In genomic region chr17:38761612-38762011, GRCh38 we compare ENCODE assay signal across 9 cellular contexts. TPM values are rescaled to one million over a fixed set of nuclear protein-coding genes. Genes with fewer than 3 reads are reported as not detected.
DNase-seq lines count a peak whose midpoint lies in the region; ATAC-seq and TF ChIP-seq lines count a peak whose summit lies in the region.
"Had no signal": no experiment of that assay in that cellular context is flagged by ENCODE, and none has a peak within 500 bp of the region (broad histone marks: within the 10 kb centered on the region; RNA-seq: fewer than 3 reads in every experiment).

No MANE protein-coding gene starts in this region.

- H2AFZ ChIP-seq in hepatocyte, result no peak overlapping the region

- H3K4me3 ChIP-seq in AG10803 (ENCODE audit: low read length), result no peak overlapping the region
- no peak overlapping the region for H3K4me3 ChIP-seq in hepatocyte
- no peak overlapping the region for H3K4me3 ChIP-seq in aorta (ENCODE audit: low read length in 2 of 2)
- H3K4me3 ChIP-seq: psoas muscle had no signal

- H3K4me1 ChIP-seq in hepatocyte (ENCODE audit: insufficient read depth) (no peaks in the 10 kb centered on the region), aorta (ENCODE audit: control insufficient read depth in 1 of 2, insufficient read depth in 2 of 2, low read length in 2 of 2) (no peaks in the 10 kb centered on the region)
- H3K4me1 ChIP-seq: psoas muscle had no signal

- no peak overlapping the region for H3K4me2 ChIP-seq in hepatocyte

- 77% methylated on average over 4 of the region's 4 CpGs for WGBS in hepatocyte (ENCODE audit: low lambda C conversion rate, missing lambda C conversion rate)
- 66 to 69% methylated on average over 4 of the region's 4 CpGs for WGBS in aorta, 2 donors

- TF ChIP-seq CTCF in AG10803 (conservative IDR thresholded peaks at IDR 0.05; ENCODE audit: low read length), result peak; percentile 32
- TF ChIP-seq CTCF in VCaP (conservative IDR thresholded peaks at IDR 0.05), result peak; percentile 42
- TF ChIP-seq CTCF in hepatocyte (IDR thresholded peaks at IDR 0.05; ENCODE audit: poor library complexity), result peak; percentile 30
- TF ChIP-seq CTCF in omental fat pad (IDR thresholded peaks at IDR 0.05), result no peak

- ATAC-seq in aorta (ENCODE audit: low FRiP score) (no peak), omental fat pad (ENCODE audit: low FRiP score) (no peak)

- no peak overlapping the region for H3K27ac ChIP-seq in VCaP
- H3K27ac ChIP-seq in hepatocyte, result no peak overlapping the region
- no peak overlapping the region for H3K27ac ChIP-seq in aorta (ENCODE audit: low read depth in 1 of 2, low read length in 2 of 2)
- H3K27ac ChIP-seq: psoas muscle had no signal

- peaks cover 3% of the 10 kb centered on the region for H3K79me2 ChIP-seq in hepatocyte

- H3K27me3 ChIP-seq in hepatocyte, result no peaks in the 10 kb centered on the region
- no peaks in the 10 kb centered on the region for H3K27me3 ChIP-seq in aorta (ENCODE audit: control insufficient read depth in 1 of 2, insufficient read depth in 2 of 2, low read length in 1 of 2)

- DNase-seq in AG10803 (ENCODE audit: low read depth), result peak; percentile 22
- peak; percentile 19 for DNase-seq in HCEC 1CT
- peak; percentile 37 for DNase-seq in hepatocyte (ENCODE audit: low spot score)
- no peak for DNase-seq in aorta
- no peak for DNase-seq in midbrain (lab: John Stamatoyannopoulos, UW)
- no peak for DNase-seq in omental fat pad (ENCODE audit: low spot score)
- no peak for DNase-seq in HuH-7.5 (ENCODE audit: low spot score)
- DNase-seq: psoas muscle had no signal

- no peaks in the 10 kb centered on the region for H3K36me3 ChIP-seq in hepatocyte (replicated peaks; ENCODE audit: insufficient read depth, low read depth)
- H3K36me3 ChIP-seq in aorta (ENCODE audit: control insufficient read depth in 1 of 2, insufficient read depth in 2 of 2, low read length in 1 of 2), result peaks cover 6 to 8% of the 10 kb centered on the region in 2 donors

- H3K9me3 ChIP-seq in hepatocyte (ENCODE audit: low read depth), result no peaks in the 10 kb centered on the region
- no peaks in the 10 kb centered on the region for H3K9me3 ChIP-seq in aorta (ENCODE audit: control insufficient read depth, low read length)
- H3K9me3 ChIP-seq: psoas muscle had no signal

- no peaks in the 10 kb centered on the region for H3K9me2 ChIP-seq in hepatocyte (replicated peaks; ENCODE audit: insufficient read depth)

- intact Hi-C loops in aorta (cut with DNase I), result no loop called here

- no peaks in the 10 kb centered on the region for H4K20me1 ChIP-seq in hepatocyte (ENCODE audit: insufficient read depth, poor library complexity, severe bottlenecking)

RNA-seq across cellular contexts. Expression of gene PSMB3, which starts 9.1 kb away (rescaled TPM):
- total RNA-seq in hepatocyte (127 and 166 TPM in 2 replicates), aorta (100 to 1,000 TPM in 1 of 2 donors, 10 to 100 TPM in 1; 99.9 to 109 TPM), omental fat pad (100 to 1,000 TPM; 140 to 169 (median 155) TPM)
- polyA plus RNA-seq in hepatocyte (252 and 275 TPM in 2 replicates), aorta (100 to 1,000 TPM; 164 to 183 TPM)

RNA-seq across cellular contexts. Expression of gene PCGF2, which starts 13.5 kb away (rescaled TPM):
- total RNA-seq in hepatocyte, result 7.2 and 8.7 TPM in 2 replicates
- polyA plus RNA-seq in hepatocyte, result 11.0 and 13.0 TPM in 2 replicates
- 10 to 100 TPM; 61.4 to 75.5 TPM for total RNA-seq in aorta
- polyA plus RNA-seq in aorta, result 10 to 100 TPM; 32.8 to 33.2 TPM
- 10 to 100 TPM in 1 of 4 donors, 1 to 10 TPM in 3; 3.2 to 17.0 (median 6.1) TPM for total RNA-seq in omental fat pad

RNA-seq across cellular contexts. Expression of gene CISD3, which starts 31.5 kb away (rescaled TPM):
- total RNA-seq in hepatocyte (4.9 and 5.0 TPM in 2 replicates), aorta (10 to 100 TPM; 18.3 to 18.8 TPM), omental fat pad (10 to 100 TPM in 3 of 4 donors, 1 to 10 TPM in 1; 7.6 to 25.5 (median 15.7) TPM)
- polyA plus RNA-seq in hepatocyte (37.0 and 41.6 TPM in 2 replicates), aorta (10 to 100 TPM; 42.4 to 59.0 TPM)

RNA-seq across cellular contexts. Expression of gene PIP4K2B, which starts 37.7 kb away (rescaled TPM):
- total RNA-seq in hepatocyte, result 39.3 and 46.8 TPM in 2 replicates
- polyA plus RNA-seq in hepatocyte, result 8.2 and 11.1 TPM in 2 replicates
- 10 to 100 TPM; 32.4 to 48.4 TPM for total RNA-seq in aorta
- polyA plus RNA-seq in aorta, result 10 to 100 TPM in 1 of 2 donors, 1 to 10 TPM in 1; 9.6 to 26.1 TPM
- total RNA-seq in omental fat pad, result 10 to 100 TPM; 25.7 to 79.0 (median 47.2) TPM

RNA-seq across cellular contexts. Expression of gene MLLT6, which starts 56.5 kb away (rescaled TPM):
- total RNA-seq in hepatocyte (27.5 and 31.2 TPM in 2 replicates), aorta (100 to 1,000 TPM; 124 to 195 TPM), omental fat pad (100 to 1,000 TPM in 1 of 4 donors, 10 to 100 TPM in 3; 38.7 to 108 (median 54.8) TPM)
- polyA plus RNA-seq in hepatocyte (10.6 and 11.0 TPM in 2 replicates), aorta (10 to 100 TPM; 28.7 to 70.1 TPM)

Comparison
In these comparisons a context has a peak if more than half of its experiments do, and no peak if none do; other contexts are left out.
1. DNase-seq: peak in AG10803 (single experiment), HCEC 1CT (single experiment) and hepatocyte (single experiment); none in aorta (0 of 2), midbrain (single experiment), omental fat pad (single experiment) and HuH-7.5 (single experiment).
2. CTCF ChIP-seq: peak in AG10803 (single experiment), VCaP (single experiment) and hepatocyte (single experiment); none in omental fat pad (0 of 3).